ENCODE assay signal across 10 cellular contexts in the genomic region with DNA sequence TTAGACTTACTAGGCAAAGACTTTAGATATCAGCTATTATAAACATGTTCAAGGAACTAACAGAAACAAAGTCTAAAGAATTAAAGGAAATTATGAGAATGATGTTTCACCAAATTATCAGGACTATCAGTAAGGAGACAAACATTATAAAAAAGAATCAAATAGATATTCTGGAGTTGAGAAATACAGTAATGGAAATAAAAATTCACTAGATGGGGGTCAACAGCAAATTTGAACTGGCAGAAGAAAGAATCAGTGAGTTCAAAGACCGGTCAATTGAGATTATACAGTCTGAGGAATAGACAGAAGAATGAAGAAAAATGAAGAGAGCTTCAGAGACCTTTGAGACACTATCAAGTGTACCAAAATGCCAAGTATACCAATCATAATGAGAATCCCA. TPM values are rescaled to one million over a fixed set of nuclear protein-coding genes. Genes with fewer than 3 reads are reported as not detected.
"Had no signal": no experiment of that assay in that cellular context is flagged by ENCODE, and none has a peak within 500 bp of the region (broad histone marks: within the 10 kb centered on the region; RNA-seq: fewer than 3 reads in every experiment).

No MANE protein-coding gene starts in this region.

- H3K9ac ChIP-seq: GM23248 had no signal

- FAIRE-seq: HTR-8/SVneo had no signal

- H3K27ac ChIP-seq: GM23248 had no signal

- DNase-seq: GM23248, GOT3, H7, IMR-90, KBM-7 had no signal

- H3K36me3 ChIP-seq: HAP-1 had no signal

- H3K4me1 ChIP-seq: HAP-1 had no signal

- H2AFZ ChIP-seq: GM23248 had no signal

- H3K4me3 ChIP-seq: GM23248, HAP-1 had no signal

- ATAC-seq: HCT116 had no signal

RNA-seq across cellular contexts. Expression of a gene that starts 9.6 kb away (rescaled TPM):
- total RNA-seq: GM23248, H4, H7, HT-29, IMR-90 had no signal
- polyA plus RNA-seq: GM23248, IMR-90 had no signal

RNA-seq across cellular contexts. Expression of a gene that starts 25.4 kb away (rescaled TPM):
- total RNA-seq: GM23248, H4, H7, HT-29, IMR-90 had no signal
- polyA plus RNA-seq: IMR-90 had no signal
